1 cellular context compared by ENCODE assay signal in genomic region chr2:61015971-61016370, GRCh38.
A peak's percentile ranks its signal among the peaks of the same experiment; 100 is the strongest.
TF ChIP-seq lines count a peak whose summit lies in the region.

No MANE protein-coding gene starts in this region.

TF ChIP-seq in HepG2, 621 proteins besides CTCF, POLR2A, EP300 and RAD21:
- TF ChIP-seq FOXA1 (IDR thresholded peaks at IDR 0.05) = no peak
- 0 out of 2 replicates have a peak, but pooled peaks have one; percentile 15 for TF ChIP-seq FOXA1 (CRISPR knock-in tag; IDR thresholded peaks at IDR 0.05)
- peak; percentile 44; the same call in 1 of the 2 replicates for TF ChIP-seq ARID3A (IDR thresholded peaks at IDR 0.05; ENCODE audit: low read depth, low read length)
- peak; percentile 42; the same call in 1 of the 2 replicates for TF ChIP-seq ZKSCAN8 (CRISPR knock-in tag; IDR thresholded peaks at IDR 0.05; ENCODE audit: borderline replicate concordance)
- no peak for TF ChIP-seq ZNF274 (CRISPR knock-in tag; IDR thresholded peaks at IDR 0.05)
- 0 out of 2 replicates have a peak, but pooled peaks have one; percentile 23 for TF ChIP-seq LCORL (IDR thresholded peaks at IDR 0.05)
- TF ChIP-seq LCORL (CRISPR knock-in tag; IDR thresholded peaks at IDR 0.05) = no peak
- no peak for TF ChIP-seq YEATS2 (CRISPR knock-in tag; IDR thresholded peaks at IDR 0.05; ENCODE audit: borderline replicate concordance)
- TF ChIP-seq PRMT3 (CRISPR knock-in tag; IDR thresholded peaks at IDR 0.05; ENCODE audit: borderline replicate concordance, low read depth) = no peak
- TF ChIP-seq KDM6A (CRISPR knock-in tag; IDR thresholded peaks at IDR 0.05; ENCODE audit: low read depth) = no peak
- TF ChIP-seq ARID5B (CRISPR knock-in tag; IDR thresholded peaks at IDR 0.05) = peak; percentile 33; the same call in 1 of the 2 replicates
- TF ChIP-seq BCL6 (CRISPR knock-in tag; IDR thresholded peaks at IDR 0.05) = peak; percentile 27; the same call in 1 of the 2 replicates
- TF ChIP-seq ZNF800 (CRISPR knock-in tag; IDR thresholded peaks at IDR 0.05) = 0 out of 2 replicates have a peak, but pooled peaks have one; percentile 30
- peak; percentile 4; the same call in 1 of the 2 replicates for TF ChIP-seq HNF1A (IDR thresholded peaks at IDR 0.05; ENCODE audit: low read depth)
- TF ChIP-seq HNF1A (CRISPR knock-in tag; IDR thresholded peaks at IDR 0.05; ENCODE audit: borderline replicate concordance) = no peak
- TF ChIP-seq RARG (CRISPR knock-in tag; IDR thresholded peaks at IDR 0.05; ENCODE audit: low read depth) = no peak
- TF ChIP-seq ZNF503 (CRISPR knock-in tag; IDR thresholded peaks at IDR 0.05) = 0 out of 2 replicates have a peak, but pooled peaks have one; percentile 26
- TF ChIP-seq SOX5 (CRISPR knock-in tag; IDR thresholded peaks at IDR 0.05; ENCODE audit: borderline replicate concordance) = peak; percentile 78; the same call in 1 of the 2 replicates
- no peak for TF ChIP-seq PLSCR1 (CRISPR knock-in tag; IDR thresholded peaks at IDR 0.05; ENCODE audit: borderline replicate concordance)
- TF ChIP-seq POLR2AphosphoS2 (IDR thresholded peaks at IDR 0.05; ENCODE audit: low read depth, low read length) = no peak
- TF ChIP-seq ZNF607 (CRISPR knock-in tag; IDR thresholded peaks at IDR 0.05; ENCODE audit: borderline replicate concordance) = no peak
- TF ChIP-seq FOXA3 (CRISPR knock-in tag; IDR thresholded peaks at IDR 0.05) = peak; percentile 34; the same call in 1 of the 2 replicates
- TF ChIP-seq HMG20A (CRISPR knock-in tag; IDR thresholded peaks at IDR 0.05; ENCODE audit: borderline replicate concordance) = peak; percentile 7; the same call in 1 of the 2 replicates
- no peak for TF ChIP-seq SOX13 (IDR thresholded peaks at IDR 0.05)
- peak in 1 of 2 experiments; percentile 47; a peak in 1 of 4 replicates for TF ChIP-seq SOX13 (CRISPR knock-in tag; conservative IDR thresholded peaks at IDR 0.05 in 1 of 2, IDR thresholded peaks at IDR 0.05 in 1 of 2)
